In genomic region chr19:55940306-55940705, GRCh38 we compare ENCODE assay signal across 27 cellular contexts. TPM values are rescaled to one million over a fixed set of nuclear protein-coding genes. Genes with fewer than 3 reads are reported as not detected.
"Had no signal": no experiment of that assay in that cellular context is flagged by ENCODE, and none has a peak within 500 bp of the region (broad histone marks: within the 10 kb centered on the region; RNA-seq: fewer than 3 reads in every experiment).

No MANE protein-coding gene starts in this region.

- H3K9me3 ChIP-seq: gastrocnemius medialis, left ventricle myocardium inferior, lower lobe of right lung had no signal

- ATAC-seq: gastrocnemius medialis, heart right ventricle, left colon, left lobe of liver, lower lobe of right lung had no signal

- H3K4me1 ChIP-seq: esophagus squamous epithelium, gastrocnemius medialis, heart right ventricle, left ventricle myocardium inferior, lower lobe of right lung had no signal

- H3K4me3 ChIP-seq: coronary artery, dorsolateral prefrontal cortex, esophagus squamous epithelium, gastrocnemius medialis, heart right ventricle, left ventricle myocardium inferior, lower lobe of right lung had no signal

- H3K27ac ChIP-seq: coronary artery, dorsolateral prefrontal cortex, esophagus squamous epithelium, gastrocnemius medialis, heart right ventricle, left ventricle myocardium inferior, lower lobe of right lung had no signal

- H3K27me3 ChIP-seq: esophagus squamous epithelium, gastrocnemius medialis, heart right ventricle had no signal

- DNase-seq: dermis blood vessel endothelial cell; dorsolateral prefrontal cortex; effector CD4-positive, alpha-beta T cell; effector memory CD4-positive, alpha-beta T cell; esophagus squamous epithelium; foreskin fibroblast; foreskin melanocyte; gastrocnemius medialis; glutamatergic neuron; heart right ventricle; hippocampal formation; kidney glomerular epithelial cell; left colon; left ventricle myocardium inferior; lower lobe of right lung; mesenchymal stem cell; midbrain had no signal

- H3K36me3 ChIP-seq: esophagus squamous epithelium, gastrocnemius medialis, heart right ventricle, left ventricle myocardium inferior, lower lobe of right lung had no signal

RNA-seq across cellular contexts. Expression of gene NLRP8, which starts 7.3 kb away (rescaled TPM):
- total RNA-seq: cerebellum, dermis blood vessel endothelial cell, dorsolateral prefrontal cortex, endothelial cell of umbilical vein, epithelial cell of proximal tubule, esophagus squamous epithelium, gastrocnemius medialis, glomerular endothelial cell, heart right ventricle, left colon, left lobe of liver, left ventricle myocardium inferior, liver, lower lobe of right lung, lung microvascular endothelial cell, mononuclear cell, mucosa of gallbladder had no signal

RNA-seq across cellular contexts. Expression of gene NLRP13, which starts 8.2 kb away (rescaled TPM):
- total RNA-seq: cerebellum, dermis blood vessel endothelial cell, dorsolateral prefrontal cortex, endothelial cell of umbilical vein, epithelial cell of proximal tubule, esophagus squamous epithelium, gastrocnemius medialis, glomerular endothelial cell, heart right ventricle, left colon, left lobe of liver, left ventricle myocardium inferior, liver, lower lobe of right lung, lung microvascular endothelial cell, mucosa of gallbladder had no signal

RNA-seq across cellular contexts. Expression of gene NLRP5, which starts 46.3 kb away (rescaled TPM):
- total RNA-seq: cerebellum, dermis blood vessel endothelial cell, dorsolateral prefrontal cortex, endothelial cell of umbilical vein, epithelial cell of proximal tubule, esophagus squamous epithelium, gastrocnemius medialis, glomerular endothelial cell, heart right ventricle, left colon, left lobe of liver, left ventricle myocardium inferior, liver, lower lobe of right lung, lung microvascular endothelial cell, mononuclear cell, mucosa of gallbladder had no signal
